Comparison of ENCODE assay signal across 20 cellular contexts in the genomic region with DNA sequence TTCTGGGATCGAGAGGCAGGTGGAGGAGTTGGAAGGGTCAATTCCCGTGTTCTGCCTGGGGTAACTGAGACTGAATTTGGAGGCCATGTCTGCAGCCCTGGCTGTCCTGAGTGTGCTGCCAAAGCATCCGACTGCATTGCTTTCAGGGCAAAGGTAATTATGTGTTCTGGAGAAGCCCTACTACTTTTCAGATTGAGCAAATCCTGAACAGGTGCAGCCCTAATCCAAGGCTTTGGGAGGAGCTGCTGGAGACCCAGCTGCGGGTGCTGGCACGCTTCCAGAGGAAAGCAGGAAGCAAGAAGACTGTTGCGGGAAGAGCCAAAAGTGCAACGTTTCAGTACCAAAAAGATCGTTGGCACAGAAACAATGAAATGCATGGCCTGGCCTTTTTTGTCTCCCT.
DNase-seq lines count a peak whose midpoint lies in the region; ATAC-seq and TF ChIP-seq lines count a peak whose summit lies in the region.
"Had no signal": no experiment of that assay in that cellular context is flagged by ENCODE, and none has a peak within 500 bp of the region (broad histone marks: within the 10 kb centered on the region; RNA-seq: fewer than 3 reads in every experiment).

No MANE protein-coding gene starts in this region.

- H3K4me3 Mint-ChIP-seq in activated T-cell treated with anti-CD3 and anti-CD28 coated beads, Interleukin-2, amount 50 U/mL, for 72 hours, result no peak overlapping the region
- H3K4me3 Mint-ChIP-seq: activated naive CD8-positive, alpha-beta T cell treated with anti-CD3 and anti-CD28 coated beads, Interleukin-2, amount 10 ng/mL, durations not matched to agents 7 days and 5 days; naive B cell; stimulated activated effector memory CD8-positive, alpha-beta T cell treated with anti-CD3 and anti-CD28 coated beads, Interleukin-12 subunit alpha, Interleukin-12 subunit beta, amount 100 ng/mL, for 72 hours; T-cell had no signal

- peaks cover 44% of the 10 kb centered on the region for H3K4me1 ChIP-seq in BLaER1
- no peaks in the 10 kb centered on the region for H3K4me1 ChIP-seq in thyroid gland
- H3K4me1 ChIP-seq: uterus had no signal

- H3K27ac ChIP-seq in BLaER1, result no peak overlapping the region
- no peak overlapping the region for H3K27ac ChIP-seq in thyroid gland
- H3K27ac ChIP-seq: epithelial cell of prostate, uterus had no signal

- peak overlapping the region; percentile 66 for H3K4me2 ChIP-seq in BLaER1

- 44 to 47% methylated on average over 8 of the region's 8 CpGs for WGBS in thyroid gland, 2 donors

- no peaks in the 10 kb centered on the region for H3K36me3 ChIP-seq in BLaER1
- H3K36me3 ChIP-seq in thyroid gland, result no peaks in the 10 kb centered on the region
- H3K36me3 ChIP-seq: uterus had no signal

- ATAC-seq in left colon (peak; percentile 24), HG03571 (IDR thresholded peaks at IDR 0.05; ENCODE audit: unreplicated experiment) (no peak)
- ATAC-seq in activated T-cell treated with anti-CD3 and anti-CD28 coated beads, Interleukin-2, amount 50 U/mL, for 72 hours (replicated peaks in 1 of 2), result no peak
- ATAC-seq: activated CD4-positive, CD25-positive, alpha-beta regulatory T cell treated with anti-CD3 and anti-CD28 coated beads, Interleukin-2, amount 50 U/mL, for 24 hours; PC-3; stimulated activated effector memory CD8-positive, alpha-beta T cell treated with anti-CD3 and anti-CD28 coated beads, Interleukin-12 subunit alpha, Interleukin-12 subunit beta, amount 100 ng/mL, for 72 hours; T-cell had no signal

- H3K27me3 Mint-ChIP-seq in activated T-cell treated with anti-CD3 and anti-CD28 coated beads, Interleukin-2, amount 50 U/mL, for 72 hours (ENCODE audit: low read depth), result peaks cover 7% of the 10 kb centered on the region

- no peak for TF ChIP-seq CTCF in thyroid gland (IDR thresholded peaks at IDR 0.05)

- DNase-seq in DMS53 (lab: John Stamatoyannopoulos, UW) (peak; percentile 77), NCI-H524 (lab: John Stamatoyannopoulos, UW) (peak; percentile 92 to 97), left colon (peak; percentile 65 to 68), thyroid gland (no peak), EL (no peak)
- DNase-seq in activated T-cell treated with anti-CD3 and anti-CD28 coated beads, Interleukin-2, amount 50 U/mL, for 72 hours, result no peak
- DNase-seq: activated naive CD8-positive, alpha-beta T cell treated with anti-CD3 and anti-CD28 coated beads, Interleukin-2, amount 10 ng/mL, durations not matched to agents 7 days and 5 days; activated T-cell treated with anti-CD3 and anti-CD28 coated beads, Interleukin-2, amount 50 U/mL, for 1 hour; central memory CD4-positive, alpha-beta T cell; naive B cell; PC-3; stimulated activated CD4-positive, alpha-beta T cell treated with anti-CD3 and anti-CD28 coated beads, Interleukin-4, amount 100 ng/mL, for 4 hours; T-cell; uterus had no signal

- H3K27ac Mint-ChIP-seq in activated T-cell treated with anti-CD3 and anti-CD28 coated beads, Interleukin-2, amount 50 U/mL, for 72 hours, result no peak overlapping the region
- H3K27ac Mint-ChIP-seq: activated naive CD8-positive, alpha-beta T cell treated with anti-CD3 and anti-CD28 coated beads, Interleukin-2, amount 10 ng/mL, durations not matched to agents 7 days and 5 days; naive B cell; stimulated activated effector memory CD8-positive, alpha-beta T cell treated with anti-CD3 and anti-CD28 coated beads, Interleukin-12 subunit alpha, Interleukin-12 subunit beta, amount 100 ng/mL, for 72 hours; T-cell had no signal

- no peaks in the 10 kb centered on the region for H3K9me3 Mint-ChIP-seq in activated T-cell treated with anti-CD3 and anti-CD28 coated beads, Interleukin-2, amount 50 U/mL, for 72 hours
- H3K9me3 Mint-ChIP-seq: activated naive CD8-positive, alpha-beta T cell treated with anti-CD3 and anti-CD28 coated beads, Interleukin-2, amount 10 ng/mL, durations not matched to agents 7 days and 5 days; CD14-positive monocyte; naive B cell; stimulated activated effector memory CD8-positive, alpha-beta T cell treated with anti-CD3 and anti-CD28 coated beads, Interleukin-12 subunit alpha, Interleukin-12 subunit beta, amount 100 ng/mL, for 72 hours; T-cell had no signal

- H3K4me1 Mint-ChIP-seq in activated T-cell treated with anti-CD3 and anti-CD28 coated beads, Interleukin-2, amount 50 U/mL, for 72 hours (ENCODE audit: low read depth), result no peaks in the 10 kb centered on the region
- H3K4me1 Mint-ChIP-seq: activated naive CD8-positive, alpha-beta T cell treated with anti-CD3 and anti-CD28 coated beads, Interleukin-2, amount 10 ng/mL, durations not matched to agents 7 days and 5 days; stimulated activated effector memory CD8-positive, alpha-beta T cell treated with anti-CD3 and anti-CD28 coated beads, Interleukin-12 subunit alpha, Interleukin-12 subunit beta, amount 100 ng/mL, for 72 hours had no signal

- H4K20me1 ChIP-seq in BLaER1, result no peaks in the 10 kb centered on the region

- H3K4me3 ChIP-seq in BLaER1, result no peak overlapping the region
- no peak overlapping the region for H3K4me3 ChIP-seq in thyroid gland (replicated peaks in 1 of 3)
- H3K4me3 ChIP-seq: uterus had no signal

- intact Hi-C loops in left colon (cut with DNase I, micrococcal nuclease), result no loop called here
- intact Hi-C loops in thyroid gland (cut with DNase I), result no loop called here

- H3K9me3 ChIP-seq in BLaER1 (peaks cover under 1% of the 10 kb centered on the region; the same call in 1 of the 2 replicates), thyroid gland (no peaks in the 10 kb centered on the region)
- H3K9me3 ChIP-seq: uterus had no signal

- no peak for TF ChIP-seq POLR2A in thyroid gland (IDR thresholded peaks at IDR 0.05)

- H3K27me3 ChIP-seq in BLaER1 (no peaks in the 10 kb centered on the region), thyroid gland (no peaks in the 10 kb centered on the region)
- H3K27me3 ChIP-seq: uterus had no signal

- no peaks in the 10 kb centered on the region for H3K36me3 Mint-ChIP-seq in activated T-cell treated with anti-CD3 and anti-CD28 coated beads, Interleukin-2, amount 50 U/mL, for 72 hours (ENCODE audit: insufficient read depth in 2 of 2)
- H3K36me3 Mint-ChIP-seq: activated naive CD8-positive, alpha-beta T cell treated with anti-CD3 and anti-CD28 coated beads, Interleukin-2, amount 10 ng/mL, durations not matched to agents 7 days and 5 days; CD14-positive monocyte; naive B cell; stimulated activated effector memory CD8-positive, alpha-beta T cell treated with anti-CD3 and anti-CD28 coated beads, Interleukin-12 subunit alpha, Interleukin-12 subunit beta, amount 100 ng/mL, for 72 hours; T-cell had no signal

- H3K9ac ChIP-seq in BLaER1, result no peak overlapping the region

Comparison
In these comparisons a context has a peak if more than half of its experiments do, and no peak if none do; other contexts are left out.
1. DNase-seq: peak in DMS53 (single experiment), NCI-H524 (2 of 2) and left colon (2 of 2); none in thyroid gland (0 of 2), activated T-cell treated with anti-CD3 and anti-CD28 coated beads, Interleukin-2, amount 50 U/mL, for 72 hours (0 of 2) and EL (single experiment).